2 cellular contexts compared by ENCODE assay signal in the genomic region with DNA sequence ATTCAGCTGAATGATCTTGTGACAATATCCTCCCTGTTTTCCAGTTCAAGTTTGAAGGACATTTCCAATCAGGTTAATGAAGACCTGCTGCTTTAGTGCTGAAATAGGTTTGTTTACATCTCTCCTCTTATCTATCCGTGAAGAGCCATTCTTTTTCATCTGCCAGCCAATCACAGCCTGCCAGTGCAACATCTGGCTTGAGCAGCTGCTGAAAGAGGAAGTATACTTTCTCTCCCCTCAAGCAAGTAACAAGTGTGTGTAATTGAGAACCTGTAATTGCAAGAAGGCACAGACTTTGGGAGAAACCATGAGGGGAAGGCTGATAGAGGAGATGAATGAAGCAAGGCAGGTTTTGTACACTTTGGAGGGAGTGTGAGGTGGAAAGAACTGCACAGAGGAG.
TF ChIP-seq lines count a peak whose summit lies in the region.

No MANE protein-coding gene starts in this region.

TF ChIP-seq in GM23338, 12 proteins besides CTCF, POLR2A, EP300 and RAD21 (continues in another document):
- TF ChIP-seq, protein P1, sequence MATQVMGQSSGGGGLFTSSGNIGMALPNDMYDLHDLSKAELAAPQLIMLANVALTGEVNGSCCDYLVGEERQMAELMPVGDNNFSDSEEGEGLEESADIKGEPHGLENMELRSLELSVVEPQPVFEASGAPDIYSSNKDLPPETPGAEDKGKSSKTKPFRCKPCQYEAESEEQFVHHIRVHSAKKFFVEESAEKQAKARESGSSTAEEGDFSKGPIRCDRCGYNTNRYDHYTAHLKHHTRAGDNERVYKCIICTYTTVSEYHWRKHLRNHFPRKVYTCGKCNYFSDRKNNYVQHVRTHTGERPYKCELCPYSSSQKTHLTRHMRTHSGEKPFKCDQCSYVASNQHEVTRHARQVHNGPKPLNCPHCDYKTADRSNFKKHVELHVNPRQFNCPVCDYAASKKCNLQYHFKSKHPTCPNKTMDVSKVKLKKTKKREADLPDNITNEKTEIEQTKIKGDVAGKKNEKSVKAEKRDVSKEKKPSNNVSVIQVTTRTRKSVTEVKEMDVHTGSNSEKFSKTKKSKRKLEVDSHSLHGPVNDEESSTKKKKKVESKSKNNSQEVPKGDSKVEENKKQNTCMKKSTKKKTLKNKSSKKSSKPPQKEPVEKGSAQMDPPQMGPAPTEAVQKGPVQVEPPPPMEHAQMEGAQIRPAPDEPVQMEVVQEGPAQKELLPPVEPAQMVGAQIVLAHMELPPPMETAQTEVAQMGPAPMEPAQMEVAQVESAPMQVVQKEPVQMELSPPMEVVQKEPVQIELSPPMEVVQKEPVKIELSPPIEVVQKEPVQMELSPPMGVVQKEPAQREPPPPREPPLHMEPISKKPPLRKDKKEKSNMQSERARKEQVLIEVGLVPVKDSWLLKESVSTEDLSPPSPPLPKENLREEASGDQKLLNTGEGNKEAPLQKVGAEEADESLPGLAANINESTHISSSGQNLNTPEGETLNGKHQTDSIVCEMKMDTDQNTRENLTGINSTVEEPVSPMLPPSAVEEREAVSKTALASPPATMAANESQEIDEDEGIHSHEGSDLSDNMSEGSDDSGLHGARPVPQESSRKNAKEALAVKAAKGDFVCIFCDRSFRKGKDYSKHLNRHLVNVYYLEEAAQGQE (IDR thresholded peaks at IDR 0.05; ENCODE audit: unreplicated experiment) = no peak
- TF ChIP-seq ZNF114 (CRISPR knock-in tag; IDR thresholded peaks at IDR 0.05) = no peak
- TF ChIP-seq EZH2phosphoT487 (IDR thresholded peaks at IDR 0.05; ENCODE audit: unreplicated experiment) = no peak
- TF ChIP-seq, protein P2, sequence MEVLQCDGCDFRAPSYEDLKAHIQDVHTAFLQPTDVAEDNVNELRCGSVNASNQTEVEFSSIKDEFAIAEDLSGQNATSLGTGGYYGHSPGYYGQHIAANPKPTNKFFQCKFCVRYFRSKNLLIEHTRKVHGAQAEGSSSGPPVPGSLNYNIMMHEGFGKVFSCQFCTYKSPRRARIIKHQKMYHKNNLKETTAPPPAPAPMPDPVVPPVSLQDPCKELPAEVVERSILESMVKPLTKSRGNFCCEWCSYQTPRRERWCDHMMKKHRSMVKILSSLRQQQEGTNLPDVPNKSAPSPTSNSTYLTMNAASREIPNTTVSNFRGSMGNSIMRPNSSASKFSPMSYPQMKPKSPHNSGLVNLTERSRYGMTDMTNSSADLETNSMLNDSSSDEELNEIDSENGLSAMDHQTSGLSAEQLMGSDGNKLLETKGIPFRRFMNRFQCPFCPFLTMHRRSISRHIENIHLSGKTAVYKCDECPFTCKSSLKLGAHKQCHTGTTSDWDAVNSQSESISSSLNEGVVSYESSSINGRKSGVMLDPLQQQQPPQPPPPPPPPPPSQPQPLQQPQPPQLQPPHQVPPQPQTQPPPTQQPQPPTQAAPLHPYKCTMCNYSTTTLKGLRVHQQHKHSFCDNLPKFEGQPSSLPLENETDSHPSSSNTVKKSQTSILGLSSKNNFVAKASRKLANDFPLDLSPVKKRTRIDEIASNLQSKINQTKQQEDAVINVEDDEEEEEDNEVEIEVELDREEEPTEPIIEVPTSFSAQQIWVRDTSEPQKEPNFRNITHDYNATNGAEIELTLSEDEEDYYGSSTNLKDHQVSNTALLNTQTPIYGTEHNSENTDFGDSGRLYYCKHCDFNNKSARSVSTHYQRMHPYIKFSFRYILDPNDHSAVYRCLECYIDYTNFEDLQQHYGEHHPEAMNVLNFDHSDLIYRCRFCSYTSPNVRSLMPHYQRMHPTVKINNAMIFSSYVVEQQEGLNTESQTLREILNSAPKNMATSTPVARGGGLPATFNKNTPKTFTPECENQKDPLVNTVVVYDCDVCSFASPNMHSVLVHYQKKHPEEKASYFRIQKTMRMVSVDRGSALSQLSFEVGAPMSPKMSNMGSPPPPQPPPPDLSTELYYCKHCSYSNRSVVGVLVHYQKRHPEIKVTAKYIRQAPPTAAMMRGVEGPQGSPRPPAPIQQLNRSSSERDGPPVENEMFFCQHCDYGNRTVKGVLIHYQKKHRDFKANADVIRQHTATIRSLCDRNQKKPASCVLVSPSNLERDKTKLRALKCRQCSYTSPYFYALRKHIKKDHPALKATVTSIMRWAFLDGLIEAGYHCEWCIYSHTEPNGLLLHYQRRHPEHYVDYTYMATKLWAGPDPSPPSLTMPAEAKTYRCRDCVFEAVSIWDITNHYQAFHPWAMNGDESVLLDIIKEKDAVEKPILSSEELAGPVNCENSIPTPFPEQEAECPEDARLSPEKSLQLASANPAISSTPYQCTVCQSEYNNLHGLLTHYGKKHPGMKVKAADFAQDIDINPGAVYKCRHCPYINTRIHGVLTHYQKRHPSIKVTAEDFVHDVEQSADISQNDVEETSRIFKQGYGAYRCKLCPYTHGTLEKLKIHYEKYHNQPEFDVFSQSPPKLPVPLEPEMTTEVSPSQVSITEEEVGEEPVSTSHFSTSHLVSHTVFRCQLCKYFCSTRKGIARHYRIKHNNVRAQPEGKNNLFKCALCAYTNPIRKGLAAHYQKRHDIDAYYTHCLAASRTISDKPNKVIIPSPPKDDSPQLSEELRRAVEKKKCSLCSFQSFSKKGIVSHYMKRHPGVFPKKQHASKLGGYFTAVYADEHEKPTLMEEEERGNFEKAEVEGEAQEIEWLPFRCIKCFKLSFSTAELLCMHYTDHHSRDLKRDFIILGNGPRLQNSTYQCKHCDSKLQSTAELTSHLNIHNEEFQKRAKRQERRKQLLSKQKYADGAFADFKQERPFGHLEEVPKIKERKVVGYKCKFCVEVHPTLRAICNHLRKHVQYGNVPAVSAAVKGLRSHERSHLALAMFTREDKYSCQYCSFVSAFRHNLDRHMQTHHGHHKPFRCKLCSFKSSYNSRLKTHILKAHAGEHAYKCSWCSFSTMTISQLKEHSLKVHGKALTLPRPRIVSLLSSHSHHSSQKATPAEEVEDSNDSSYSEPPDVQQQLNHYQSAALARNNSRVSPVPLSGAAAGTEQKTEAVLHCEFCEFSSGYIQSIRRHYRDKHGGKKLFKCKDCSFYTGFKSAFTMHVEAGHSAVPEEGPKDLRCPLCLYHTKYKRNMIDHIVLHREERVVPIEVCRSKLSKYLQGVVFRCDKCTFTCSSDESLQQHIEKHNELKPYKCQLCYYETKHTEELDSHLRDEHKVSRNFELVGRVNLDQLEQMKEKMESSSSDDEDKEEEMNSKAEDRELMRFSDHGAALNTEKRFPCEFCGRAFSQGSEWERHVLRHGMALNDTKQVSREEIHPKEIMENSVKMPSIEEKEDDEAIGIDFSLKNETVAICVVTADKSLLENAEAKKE (CRISPR knock-in tag; IDR thresholded peaks at IDR 0.05) = no peak
- TF ChIP-seq EZH2 (IDR thresholded peaks at IDR 0.05; ENCODE audit: low read depth, unreplicated experiment) = no peak
- no peak for TF ChIP-seq POLR2AphosphoS5 (IDR thresholded peaks at IDR 0.05; ENCODE audit: low read depth)
- no peak for TF ChIP-seq ZNF331 (CRISPR knock-in tag; IDR thresholded peaks at IDR 0.05; ENCODE audit: low read depth)
- no peak for TF ChIP-seq JUNB (IDR thresholded peaks at IDR 0.05; ENCODE audit: unreplicated experiment)
- no peak for TF ChIP-seq NANOG (IDR thresholded peaks at IDR 0.05; ENCODE audit: borderline replicate concordance)
- TF ChIP-seq, protein P3, sequence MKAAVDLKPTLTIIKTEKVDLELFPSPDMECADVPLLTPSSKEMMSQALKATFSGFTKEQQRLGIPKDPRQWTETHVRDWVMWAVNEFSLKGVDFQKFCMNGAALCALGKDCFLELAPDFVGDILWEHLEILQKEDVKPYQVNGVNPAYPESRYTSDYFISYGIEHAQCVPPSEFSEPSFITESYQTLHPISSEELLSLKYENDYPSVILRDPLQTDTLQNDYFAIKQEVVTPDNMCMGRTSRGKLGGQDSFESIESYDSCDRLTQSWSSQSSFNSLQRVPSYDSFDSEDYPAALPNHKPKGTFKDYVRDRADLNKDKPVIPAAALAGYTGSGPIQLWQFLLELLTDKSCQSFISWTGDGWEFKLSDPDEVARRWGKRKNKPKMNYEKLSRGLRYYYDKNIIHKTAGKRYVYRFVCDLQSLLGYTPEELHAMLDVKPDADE (IDR thresholded peaks at IDR 0.05) = no peak

TF ChIP-seq in H1, 55 proteins besides CTCF, POLR2A, EP300 and RAD21:
- TF ChIP-seq RNF2 (IDR thresholded peaks at IDR 0.05; ENCODE audit: borderline replicate concordance, low read depth, low read length, missing control alignments, poor library complexity, severe bottlenecking) = no peak
